8 cellular contexts compared by ENCODE assay signal in the genomic region with DNA sequence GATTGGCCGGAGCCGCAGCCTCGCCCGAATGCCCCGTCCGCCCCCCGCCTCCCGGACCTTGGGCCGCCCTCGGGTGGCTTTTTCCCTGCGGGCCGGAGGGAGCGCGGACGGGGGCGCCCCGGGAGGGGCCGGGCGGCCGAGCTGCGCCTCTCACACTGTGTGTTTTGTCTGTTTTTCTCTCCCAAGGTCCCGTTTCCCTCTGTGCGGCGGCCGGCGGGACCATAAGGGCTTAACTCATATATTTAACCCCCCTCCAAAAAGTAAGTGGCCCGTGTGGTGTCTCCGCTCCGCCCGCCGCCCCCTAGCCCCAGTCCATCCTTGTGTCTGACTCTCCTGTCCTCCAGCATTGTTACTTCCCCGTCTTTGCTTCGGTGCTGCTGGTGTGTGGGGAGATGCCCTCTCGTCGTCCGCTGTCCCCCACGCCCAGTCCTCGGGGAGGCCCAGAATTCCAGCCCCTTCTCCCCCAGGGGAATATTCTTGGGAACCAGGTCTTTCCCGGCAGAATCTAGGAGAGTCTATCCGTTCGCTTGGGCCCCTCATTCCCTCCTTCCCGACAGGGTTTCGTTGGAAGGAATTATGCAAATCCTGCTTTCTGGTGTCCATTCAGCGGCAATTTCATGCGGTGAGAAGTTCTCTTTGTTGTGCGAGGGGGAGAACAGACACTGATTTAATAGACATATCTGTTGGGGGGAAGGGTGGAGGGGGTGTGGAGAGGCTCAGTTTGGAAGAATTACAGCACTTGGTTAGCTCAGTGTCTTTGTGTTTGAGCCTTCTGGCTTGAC. TPM values are rescaled to one million over a fixed set of nuclear protein-coding genes. Genes with fewer than 3 reads are reported as not detected.
DNase-seq lines count a peak whose midpoint lies in the region; ATAC-seq, FAIRE-seq and TF ChIP-seq lines count a peak whose summit lies in the region.

No MANE protein-coding gene starts in this region.

- H3K36me3 ChIP-seq in BLaER1 treated with 17β-estradiol and CSF1 and Interleukin-3, amounts not matched to agents 10 nM and 100 nM, result peaks cover 4 to 24% (median 20%) of the 10 kb centered on the region in 11 experiments; a peak in 21 of 22 replicates
- H3K36me3 ChIP-seq in HUES64 (ENCODE audit: insufficient read depth, low read length) (no peaks in the 10 kb centered on the region), muscle layer of duodenum (ENCODE audit: control insufficient read depth in 1 of 2, insufficient read depth in 2 of 2, low read length in 2 of 2) (no peaks in the 10 kb centered on the region)

- H3K4me3 ChIP-seq in BLaER1 treated with 17β-estradiol and CSF1 and Interleukin-3, amounts not matched to agents 10 nM and 100 nM, result peak overlapping the region; percentile 90 to 99 (median 95)
- H3K4me3 ChIP-seq in HUES64 (ENCODE audit: low read length), result peak overlapping the region; percentile 83
- peak overlapping the region; percentile 81 to 90 for H3K4me3 ChIP-seq in muscle layer of duodenum (ENCODE audit: low read depth in 1 of 2, low read length in 2 of 2)

- peak overlapping the region; percentile 89 to 96 (median 94) for H3K9ac ChIP-seq in BLaER1 treated with 17β-estradiol and CSF1 and Interleukin-3, amounts not matched to agents 10 nM and 100 nM
- peak overlapping the region; percentile 83 for H3K9ac ChIP-seq in HUES64 (ENCODE audit: low read depth, low read length)

- TF ChIP-seq CTCF in WTC11 (IDR thresholded peaks at IDR 0.05), result no peak

- H3K4me1 ChIP-seq in BLaER1 treated with 17β-estradiol and CSF1 and Interleukin-3, amounts not matched to agents 10 nM and 100 nM, result peaks cover 48 to 65% (median 56%) of the 10 kb centered on the region in 10 experiments
- peaks cover 21% of the 10 kb centered on the region; the same call in 1 of the 2 replicates for H3K4me1 ChIP-seq in HUES64 (ENCODE audit: insufficient read depth, low read length)
- peaks cover 11 to 28% of the 10 kb centered on the region in 2 donors for H3K4me1 ChIP-seq in muscle layer of duodenum (ENCODE audit: control insufficient read depth in 1 of 2, insufficient read depth in 2 of 2, low read length in 2 of 2)

- ATAC-seq in WTC11, result peak; percentile 3

- TF ChIP-seq POLR2A in erythroblast (IDR thresholded peaks at IDR 0.05; ENCODE audit: low read length), result no peak

- POLR2A ChIA-PET in WTC11 (lab: Charles Lee), result interaction anchor here (0.6 kb wide), 1 partner anchor 237 kb away, joined by 3 read pairs; no protein-coding TSS in a partner anchor

- H3K4me2 ChIP-seq in BLaER1 treated with 17β-estradiol and CSF1 and Interleukin-3, amounts not matched to agents 10 nM and 100 nM, result peak overlapping the region; percentile 82 to 97 (median 93)

- peaks cover 50 to 57% (median 56%) of the 10 kb centered on the region in 11 experiments for H4K20me1 ChIP-seq in BLaER1 treated with 17β-estradiol and CSF1 and Interleukin-3, amounts not matched to agents 10 nM and 100 nM

- H3K9me3 Mint-ChIP-seq in WTC11, result no peaks in the 10 kb centered on the region

- FAIRE-seq in urothelium cell line (lab: Jason Lieb, UNC), result no peak

- H3K27me3 Mint-ChIP-seq in WTC11 (ENCODE audit: low read depth), result peaks cover 8% of the 10 kb centered on the region

- H3K4me3 Mint-ChIP-seq in WTC11, result peak overlapping the region; percentile 98

- CTCF ChIA-PET in WTC11 (lab: Charles Lee), result interaction anchor here (1.2 to 1.6 kb wide), 5 partner anchors 14 to 239 kb away, joined by 3 to 8 read pairs (median 3); no protein-coding TSS in a partner anchor

- peak overlapping the region; percentile 87 to 97 (median 94) for H3K27ac ChIP-seq in BLaER1 treated with 17β-estradiol and CSF1 and Interleukin-3, amounts not matched to agents 10 nM and 100 nM
- H3K27ac ChIP-seq in HUES64 (ENCODE audit: low read depth, low read length) (peak overlapping the region; percentile 97), muscle layer of duodenum (ENCODE audit: low read length) (peak overlapping the region; percentile 88)

- peaks cover 2% of the 10 kb centered on the region; the same call in 1 of the 2 replicates for H3K36me3 Mint-ChIP-seq in WTC11

- DNase-seq in GM19238 (ENCODE audit: insufficient read length, low spot score), result peak; percentile 15
- DNase-seq in WTC11 (ENCODE audit: low spot score), result peak; percentile 37
- peak; percentile 52 to 63 for DNase-seq in erythroblast (lab: John Stamatoyannopoulos, UW)
- peak; percentile 12 for DNase-seq in urothelium cell line (ENCODE audit: low spot score)
- no peak for DNase-seq in NCI-H2029 (lab: John Stamatoyannopoulos, UW)

- H3K27me3 ChIP-seq in BLaER1 treated with 17β-estradiol and CSF1 and Interleukin-3, amounts not matched to agents 10 nM and 100 nM, result no peaks in the 10 kb centered on the region
- no peaks in the 10 kb centered on the region; the same call in 1 of the 2 replicates for H3K27me3 ChIP-seq in HUES64 (ENCODE audit: insufficient read depth, low read length)
- H3K27me3 ChIP-seq in muscle layer of duodenum (ENCODE audit: low read depth, low read length), result no peaks in the 10 kb centered on the region

- WGBS in HUES64, result under 1% methylated on average over 46 of the region's 46 CpGs

- H3K4me1 Mint-ChIP-seq in WTC11, result peaks cover 40% of the 10 kb centered on the region

- peaks cover 0 to 6% (median 0%) of the 10 kb centered on the region in 11 experiments; a peak in 1 of 22 replicates for H3K9me3 ChIP-seq in BLaER1 treated with 17β-estradiol and CSF1 and Interleukin-3, amounts not matched to agents 10 nM and 100 nM (replicated peaks in 1 of 11)
- no peaks in the 10 kb centered on the region for H3K9me3 ChIP-seq in HUES64 (ENCODE audit: insufficient read depth, low read depth, low read length)
- H3K9me3 ChIP-seq in muscle layer of duodenum (ENCODE audit: control insufficient read depth in 1 of 2, low read length in 2 of 2), result no peaks in the 10 kb centered on the region

- peak overlapping the region; percentile 97 for H3K27ac Mint-ChIP-seq in WTC11

TF ChIP-seq in WTC11, 78 proteins besides CTCF, POLR2A, EP300 and RAD21 (continues in another document):
- peak; percentile 1; the same call in 1 of the 2 replicates for TF ChIP-seq ZNF423 (CRISPR knock-in tag; IDR thresholded peaks at IDR 0.05)
- TF ChIP-seq ZNF263 (CRISPR knock-in tag; IDR thresholded peaks at IDR 0.05; ENCODE audit: low read depth), result no peak
- no peak for TF ChIP-seq GRHL2 (CRISPR knock-in tag; IDR thresholded peaks at IDR 0.05; ENCODE audit: insufficient replicate concordance, severe bottlenecking)
- TF ChIP-seq CREB1 (CRISPR knock-in tag; IDR thresholded peaks at IDR 0.05), result no peak
- TF ChIP-seq, protein P1, sequence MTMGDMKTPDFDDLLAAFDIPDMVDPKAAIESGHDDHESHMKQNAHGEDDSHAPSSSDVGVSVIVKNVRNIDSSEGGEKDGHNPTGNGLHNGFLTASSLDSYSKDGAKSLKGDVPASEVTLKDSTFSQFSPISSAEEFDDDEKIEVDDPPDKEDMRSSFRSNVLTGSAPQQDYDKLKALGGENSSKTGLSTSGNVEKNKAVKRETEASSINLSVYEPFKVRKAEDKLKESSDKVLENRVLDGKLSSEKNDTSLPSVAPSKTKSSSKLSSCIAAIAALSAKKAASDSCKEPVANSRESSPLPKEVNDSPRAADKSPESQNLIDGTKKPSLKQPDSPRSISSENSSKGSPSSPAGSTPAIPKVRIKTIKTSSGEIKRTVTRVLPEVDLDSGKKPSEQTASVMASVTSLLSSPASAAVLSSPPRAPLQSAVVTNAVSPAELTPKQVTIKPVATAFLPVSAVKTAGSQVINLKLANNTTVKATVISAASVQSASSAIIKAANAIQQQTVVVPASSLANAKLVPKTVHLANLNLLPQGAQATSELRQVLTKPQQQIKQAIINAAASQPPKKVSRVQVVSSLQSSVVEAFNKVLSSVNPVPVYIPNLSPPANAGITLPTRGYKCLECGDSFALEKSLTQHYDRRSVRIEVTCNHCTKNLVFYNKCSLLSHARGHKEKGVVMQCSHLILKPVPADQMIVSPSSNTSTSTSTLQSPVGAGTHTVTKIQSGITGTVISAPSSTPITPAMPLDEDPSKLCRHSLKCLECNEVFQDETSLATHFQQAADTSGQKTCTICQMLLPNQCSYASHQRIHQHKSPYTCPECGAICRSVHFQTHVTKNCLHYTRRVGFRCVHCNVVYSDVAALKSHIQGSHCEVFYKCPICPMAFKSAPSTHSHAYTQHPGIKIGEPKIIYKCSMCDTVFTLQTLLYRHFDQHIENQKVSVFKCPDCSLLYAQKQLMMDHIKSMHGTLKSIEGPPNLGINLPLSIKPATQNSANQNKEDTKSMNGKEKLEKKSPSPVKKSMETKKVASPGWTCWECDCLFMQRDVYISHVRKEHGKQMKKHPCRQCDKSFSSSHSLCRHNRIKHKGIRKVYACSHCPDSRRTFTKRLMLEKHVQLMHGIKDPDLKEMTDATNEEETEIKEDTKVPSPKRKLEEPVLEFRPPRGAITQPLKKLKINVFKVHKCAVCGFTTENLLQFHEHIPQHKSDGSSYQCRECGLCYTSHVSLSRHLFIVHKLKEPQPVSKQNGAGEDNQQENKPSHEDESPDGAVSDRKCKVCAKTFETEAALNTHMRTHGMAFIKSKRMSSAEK (CRISPR knock-in tag; IDR thresholded peaks at IDR 0.05; ENCODE audit: borderline replicate concordance), result no peak
- TF ChIP-seq, protein P2, sequence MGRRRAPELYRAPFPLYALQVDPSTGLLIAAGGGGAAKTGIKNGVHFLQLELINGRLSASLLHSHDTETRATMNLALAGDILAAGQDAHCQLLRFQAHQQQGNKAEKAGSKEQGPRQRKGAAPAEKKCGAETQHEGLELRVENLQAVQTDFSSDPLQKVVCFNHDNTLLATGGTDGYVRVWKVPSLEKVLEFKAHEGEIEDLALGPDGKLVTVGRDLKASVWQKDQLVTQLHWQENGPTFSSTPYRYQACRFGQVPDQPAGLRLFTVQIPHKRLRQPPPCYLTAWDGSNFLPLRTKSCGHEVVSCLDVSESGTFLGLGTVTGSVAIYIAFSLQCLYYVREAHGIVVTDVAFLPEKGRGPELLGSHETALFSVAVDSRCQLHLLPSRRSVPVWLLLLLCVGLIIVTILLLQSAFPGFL (CRISPR knock-in tag; IDR thresholded peaks at IDR 0.05; ENCODE audit: borderline replicate concordance), result no peak
- TF ChIP-seq, protein P3, sequence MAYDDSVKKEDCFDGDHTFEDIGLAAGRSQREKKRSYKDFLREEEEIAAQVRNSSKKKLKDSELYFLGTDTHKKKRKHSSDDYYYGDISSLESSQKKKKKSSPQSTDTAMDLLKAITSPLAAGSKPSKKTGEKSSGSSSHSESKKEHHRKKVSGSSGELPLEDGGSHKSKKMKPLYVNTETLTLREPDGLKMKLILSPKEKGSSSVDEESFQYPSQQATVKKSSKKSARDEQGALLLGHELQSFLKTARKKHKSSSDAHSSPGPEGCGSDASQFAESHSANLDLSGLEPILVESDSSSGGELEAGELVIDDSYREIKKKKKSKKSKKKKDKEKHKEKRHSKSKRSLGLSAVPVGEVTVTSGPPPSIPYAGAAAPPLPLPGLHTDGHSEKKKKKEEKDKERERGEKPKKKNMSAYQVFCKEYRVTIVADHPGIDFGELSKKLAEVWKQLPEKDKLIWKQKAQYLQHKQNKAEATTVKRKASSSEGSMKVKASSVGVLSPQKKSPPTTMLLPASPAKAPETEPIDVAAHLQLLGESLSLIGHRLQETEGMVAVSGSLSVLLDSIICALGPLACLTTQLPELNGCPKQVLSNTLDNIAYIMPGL (CRISPR knock-in tag; IDR thresholded peaks at IDR 0.05), result 0 out of 2 replicates have a peak, but pooled peaks have one; percentile 40

RNA-seq across cellular contexts. Expression of a gene that starts 1.3 kb away (rescaled TPM):
- 8.8 TPM for polyA plus RNA-seq in HUES64 (2013, experiment 1 of 2)
- 10.0 TPM for polyA plus RNA-seq in HUES64 (2013, experiment 2 of 2)
- total RNA-seq in WTC11 (2021), result 23.9 to 28.1 TPM (median 24.2 TPM) in 3 replicates
